ENCODE assay signal across 1 cellular context in the genomic region with DNA sequence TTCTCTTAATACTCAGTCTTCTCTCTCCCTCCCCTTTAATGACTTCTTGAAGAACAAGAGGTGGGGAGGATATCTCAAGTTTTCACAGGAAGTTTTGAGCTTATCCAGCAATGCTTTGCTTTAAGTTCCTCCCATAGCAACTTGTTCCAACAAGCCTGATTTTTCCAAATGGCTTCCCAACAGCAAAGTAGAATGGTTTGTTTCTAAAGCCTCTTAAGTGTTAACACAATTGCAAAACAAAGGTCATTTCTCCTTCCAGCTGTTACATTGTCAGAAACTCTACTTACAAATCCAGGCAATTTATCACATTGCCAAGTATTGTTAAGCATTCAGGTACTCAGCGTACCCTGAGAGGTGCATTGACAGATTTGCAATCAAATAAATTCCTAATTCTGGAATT.
TF ChIP-seq lines count a peak whose summit lies in the region.

No MANE protein-coding gene starts in this region.

TF ChIP-seq in K562, 482 proteins besides CTCF, POLR2A, EP300 and RAD21:
- TF ChIP-seq, protein P1, sequence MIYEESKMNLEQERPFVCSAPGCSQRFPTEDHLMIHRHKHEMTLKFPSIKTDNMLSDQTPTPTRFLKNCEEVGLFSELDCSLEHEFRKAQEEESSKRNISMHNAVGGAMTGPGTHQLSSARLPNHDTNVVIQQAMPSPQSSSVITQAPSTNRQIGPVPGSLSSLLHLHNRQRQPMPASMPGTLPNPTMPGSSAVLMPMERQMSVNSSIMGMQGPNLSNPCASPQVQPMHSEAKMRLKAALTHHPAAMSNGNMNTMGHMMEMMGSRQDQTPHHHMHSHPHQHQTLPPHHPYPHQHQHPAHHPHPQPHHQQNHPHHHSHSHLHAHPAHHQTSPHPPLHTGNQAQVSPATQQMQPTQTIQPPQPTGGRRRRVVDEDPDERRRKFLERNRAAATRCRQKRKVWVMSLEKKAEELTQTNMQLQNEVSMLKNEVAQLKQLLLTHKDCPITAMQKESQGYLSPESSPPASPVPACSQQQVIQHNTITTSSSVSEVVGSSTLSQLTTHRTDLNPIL (CRISPR knock-in tag; IDR thresholded peaks at IDR 0.05) = no peak
- TF ChIP-seq, protein P2, sequence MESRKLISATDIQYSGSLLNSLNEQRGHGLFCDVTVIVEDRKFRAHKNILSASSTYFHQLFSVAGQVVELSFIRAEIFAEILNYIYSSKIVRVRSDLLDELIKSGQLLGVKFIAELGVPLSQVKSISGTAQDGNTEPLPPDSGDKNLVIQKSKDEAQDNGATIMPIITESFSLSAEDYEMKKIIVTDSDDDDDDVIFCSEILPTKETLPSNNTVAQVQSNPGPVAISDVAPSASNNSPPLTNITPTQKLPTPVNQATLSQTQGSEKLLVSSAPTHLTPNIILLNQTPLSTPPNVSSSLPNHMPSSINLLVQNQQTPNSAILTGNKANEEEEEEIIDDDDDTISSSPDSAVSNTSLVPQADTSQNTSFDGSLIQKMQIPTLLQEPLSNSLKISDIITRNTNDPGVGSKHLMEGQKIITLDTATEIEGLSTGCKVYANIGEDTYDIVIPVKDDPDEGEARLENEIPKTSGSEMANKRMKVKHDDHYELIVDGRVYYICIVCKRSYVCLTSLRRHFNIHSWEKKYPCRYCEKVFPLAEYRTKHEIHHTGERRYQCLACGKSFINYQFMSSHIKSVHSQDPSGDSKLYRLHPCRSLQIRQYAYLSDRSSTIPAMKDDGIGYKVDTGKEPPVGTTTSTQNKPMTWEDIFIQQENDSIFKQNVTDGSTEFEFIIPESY (CRISPR knock-in tag; IDR thresholded peaks at IDR 0.05) = no peak
- no peak for TF ChIP-seq JUNB (CRISPR knock-in tag; conservative IDR thresholded peaks at IDR 0.05)
- no peak for TF ChIP-seq GTF2A2 (tag; IDR thresholded peaks at IDR 0.05)
- no peak for TF ChIP-seq CXXC5 (CRISPR knock-in tag; IDR thresholded peaks at IDR 0.05)
- TF ChIP-seq, protein P3, sequence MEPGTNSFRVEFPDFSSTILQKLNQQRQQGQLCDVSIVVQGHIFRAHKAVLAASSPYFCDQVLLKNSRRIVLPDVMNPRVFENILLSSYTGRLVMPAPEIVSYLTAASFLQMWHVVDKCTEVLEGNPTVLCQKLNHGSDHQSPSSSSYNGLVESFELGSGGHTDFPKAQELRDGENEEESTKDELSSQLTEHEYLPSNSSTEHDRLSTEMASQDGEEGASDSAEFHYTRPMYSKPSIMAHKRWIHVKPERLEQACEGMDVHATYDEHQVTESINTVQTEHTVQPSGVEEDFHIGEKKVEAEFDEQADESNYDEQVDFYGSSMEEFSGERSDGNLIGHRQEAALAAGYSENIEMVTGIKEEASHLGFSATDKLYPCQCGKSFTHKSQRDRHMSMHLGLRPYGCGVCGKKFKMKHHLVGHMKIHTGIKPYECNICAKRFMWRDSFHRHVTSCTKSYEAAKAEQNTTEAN (CRISPR knock-in tag; IDR thresholded peaks at IDR 0.05) = no peak
- TF ChIP-seq, protein P4, sequence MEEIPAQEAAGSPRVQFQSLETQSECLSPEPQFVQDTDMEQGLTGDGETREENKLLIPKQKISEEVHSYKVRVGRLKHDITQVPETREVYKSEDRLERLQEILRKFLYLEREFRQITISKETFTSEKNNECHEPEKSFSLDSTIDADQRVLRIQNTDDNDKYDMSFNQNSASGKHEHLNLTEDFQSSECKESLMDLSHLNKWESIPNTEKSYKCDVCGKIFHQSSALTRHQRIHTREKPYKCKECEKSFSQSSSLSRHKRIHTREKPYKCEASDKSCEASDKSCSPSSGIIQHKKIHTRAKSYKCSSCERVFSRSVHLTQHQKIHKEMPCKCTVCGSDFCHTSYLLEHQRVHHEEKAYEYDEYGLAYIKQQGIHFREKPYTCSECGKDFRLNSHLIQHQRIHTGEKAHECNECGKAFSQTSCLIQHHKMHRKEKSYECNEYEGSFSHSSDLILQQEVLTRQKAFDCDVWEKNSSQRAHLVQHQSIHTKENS (CRISPR knock-in tag; IDR thresholded peaks at IDR 0.05) = no peak
- TF ChIP-seq, protein P5, sequence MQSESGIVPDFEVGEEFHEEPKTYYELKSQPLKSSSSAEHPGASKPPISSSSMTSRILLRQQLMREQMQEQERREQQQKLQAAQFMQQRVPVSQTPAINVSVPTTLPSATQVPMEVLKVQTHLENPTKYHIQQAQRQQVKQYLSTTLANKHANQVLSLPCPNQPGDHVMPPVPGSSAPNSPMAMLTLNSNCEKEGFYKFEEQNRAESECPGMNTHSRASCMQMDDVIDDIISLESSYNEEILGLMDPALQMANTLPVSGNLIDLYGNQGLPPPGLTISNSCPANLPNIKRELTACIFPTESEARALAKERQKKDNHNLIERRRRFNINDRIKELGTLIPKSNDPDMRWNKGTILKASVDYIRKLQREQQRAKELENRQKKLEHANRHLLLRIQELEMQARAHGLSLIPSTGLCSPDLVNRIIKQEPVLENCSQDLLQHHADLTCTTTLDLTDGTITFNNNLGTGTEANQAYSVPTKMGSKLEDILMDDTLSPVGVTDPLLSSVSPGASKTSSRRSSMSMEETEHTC (IDR thresholded peaks at IDR 0.05) = no peak
- TF ChIP-seq, protein P6, sequence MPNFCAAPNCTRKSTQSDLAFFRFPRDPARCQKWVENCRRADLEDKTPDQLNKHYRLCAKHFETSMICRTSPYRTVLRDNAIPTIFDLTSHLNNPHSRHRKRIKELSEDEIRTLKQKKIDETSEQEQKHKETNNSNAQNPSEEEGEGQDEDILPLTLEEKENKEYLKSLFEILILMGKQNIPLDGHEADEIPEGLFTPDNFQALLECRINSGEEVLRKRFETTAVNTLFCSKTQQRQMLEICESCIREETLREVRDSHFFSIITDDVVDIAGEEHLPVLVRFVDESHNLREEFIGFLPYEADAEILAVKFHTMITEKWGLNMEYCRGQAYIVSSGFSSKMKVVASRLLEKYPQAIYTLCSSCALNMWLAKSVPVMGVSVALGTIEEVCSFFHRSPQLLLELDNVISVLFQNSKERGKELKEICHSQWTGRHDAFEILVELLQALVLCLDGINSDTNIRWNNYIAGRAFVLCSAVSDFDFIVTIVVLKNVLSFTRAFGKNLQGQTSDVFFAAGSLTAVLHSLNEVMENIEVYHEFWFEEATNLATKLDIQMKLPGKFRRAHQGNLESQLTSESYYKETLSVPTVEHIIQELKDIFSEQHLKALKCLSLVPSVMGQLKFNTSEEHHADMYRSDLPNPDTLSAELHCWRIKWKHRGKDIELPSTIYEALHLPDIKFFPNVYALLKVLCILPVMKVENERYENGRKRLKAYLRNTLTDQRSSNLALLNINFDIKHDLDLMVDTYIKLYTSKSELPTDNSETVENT (CRISPR knock-in tag; IDR thresholded peaks at IDR 0.05) = no peak
